6 cellular contexts compared by ENCODE assay signal in the genomic region with DNA sequence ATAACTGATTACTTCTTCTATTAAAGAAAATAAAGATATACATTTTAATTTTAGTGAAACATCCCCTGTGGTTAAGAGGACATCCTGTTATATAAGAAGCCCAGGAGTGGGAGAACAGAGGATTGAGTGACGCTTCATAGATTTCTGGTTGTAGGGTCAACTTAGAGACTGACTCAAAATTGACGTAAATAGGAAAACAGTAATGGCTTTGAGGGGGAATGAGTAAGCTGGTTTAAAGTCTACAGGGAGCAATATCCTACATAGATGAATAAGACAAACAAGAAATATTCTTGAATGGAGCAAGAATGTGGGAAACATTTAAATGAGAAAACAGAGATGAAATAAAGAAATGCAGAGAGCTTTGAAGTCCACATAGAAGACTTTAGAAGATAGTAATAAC. TPM values are rescaled to one million over a fixed set of nuclear protein-coding genes. Genes with fewer than 3 reads are reported as not detected.
DNase-seq lines count a peak whose midpoint lies in the region; ATAC-seq and TF ChIP-seq lines count a peak whose summit lies in the region.
"Not testable (repeated sequence)": the region's sequence is repeated elsewhere in the genome, so short reads cannot be mapped to it uniquely, and the experiment has no call there.
"Had no signal": no experiment of that assay in that cellular context is flagged by ENCODE, and none has a peak within 500 bp of the region (broad histone marks: within the 10 kb centered on the region; RNA-seq: fewer than 3 reads in every experiment).

No MANE protein-coding gene starts in this region.

- H3K9me2 ChIP-seq in PC-3 (replicated peaks; ENCODE audit: low read length), result not testable (repeated sequence)

- DNase-seq in PC-3; sciatic nerve (ENCODE audit: low spot score): not testable (repeated sequence)

- H3K79me2 ChIP-seq in PC-3 (ENCODE audit: low read length), result not testable (repeated sequence)

- not testable (repeated sequence) for H3F3A ChIP-seq in PC-3 (ENCODE audit: low read length, unreplicated experiment)

- CTCF ChIA-PET in PC-3 (lab: Charles Lee), result not testable (repeated sequence)

- H3K4me1 ChIP-seq in PC-3 (ENCODE audit: insufficient read depth, low read length), result not testable (repeated sequence)

- ATAC-seq in PC-3 (peak; percentile 63), sciatic nerve (peak; percentile 50)

- intact Hi-C loops in PC-3 (cut with micrococcal nuclease); sciatic nerve (cut with DNase I): not testable (repeated sequence)

- not testable (repeated sequence) for BruUV-seq in PC-3 (replicated peaks; lab: Mats Ljungman, UMichigan)

- not testable (repeated sequence) for H3K4me3 ChIP-seq in PC-3 (ENCODE audit: low read length)

- POLR2A ChIA-PET in PC-3 (lab: Charles Lee; ENCODE audit: unreplicated experiment), result not testable (repeated sequence)

- not testable (repeated sequence) for H3K9ac ChIP-seq in PC-3 (ENCODE audit: low read length)

- H4K20me1 ChIP-seq in PC-3 (ENCODE audit: low read length), result not testable (repeated sequence)

- not testable (repeated sequence) for H3K36me3 ChIP-seq in PC-3 (ENCODE audit: low read depth, low read length)

- not testable (repeated sequence) for H3K4me2 ChIP-seq in PC-3 (ENCODE audit: low read length)

- TF ChIP-seq CTCF in PC-3 (conservative IDR thresholded peaks at IDR 0.05; ENCODE audit: low read depth, low read length), result not testable (repeated sequence)

- H3K9me3 ChIP-seq in PC-3 (ENCODE audit: low read length), result not testable (repeated sequence)

- H3K27me3 ChIP-seq in PC-3 (ENCODE audit: low read length), result not testable (repeated sequence)

- not testable (repeated sequence) for H2AFZ ChIP-seq in PC-3 (ENCODE audit: low read length)

- H3K27ac ChIP-seq in PC-3 (ENCODE audit: low read length), result not testable (repeated sequence)

RNA-seq across cellular contexts. Expression of gene NUDT4B, which starts 20.7 kb away (rescaled TPM):
- 18.0 and 29.9 TPM in 2 replicates for total RNA-seq in PC-3 (2014; rRNA removed)
- total RNA-seq in sciatic nerve, result not detected
- total RNA-seq: A673; Caco-2; CD4-positive, CD25-positive, alpha-beta regulatory T cell; CD8-positive, alpha-beta T cell had no signal

Comparison
In these comparisons a context has a peak if more than half of its experiments do, and no peak if none do; other contexts are left out.
1. RNA of gene NUDT4B, which starts 20.7 kb away (total RNA-seq): 18.0 to 29.9 TPM in PC-3; not detected in sciatic nerve (single experiment); every median in the first group is over 10 times any median in the second.